ENCODE assay signal across 17 cellular contexts in genomic region chr16:82701302-82702022, GRCh38.
DNase-seq lines count a peak whose midpoint lies in the region; ATAC-seq, FAIRE-seq and TF ChIP-seq lines count a peak whose summit lies in the region.
"Had no signal": no experiment of that assay in that cellular context is flagged by ENCODE, and none has a peak within 500 bp of the region (broad histone marks: within the 10 kb centered on the region; RNA-seq: fewer than 3 reads in every experiment).

No MANE protein-coding gene starts in this region.

- TF ChIP-seq CTCF in OCI-LY3 (IDR thresholded peaks at IDR 0.05; ENCODE audit: low read depth, low read length): no peak
- TF ChIP-seq CTCF in osteoblast (IDR thresholded peaks at IDR 0.05; ENCODE audit: extremely low read depth, low read depth, low read length): no peak
- TF ChIP-seq CTCF in coronary artery (IDR thresholded peaks at IDR 0.05): no peak

- peaks cover 13% of the 10 kb centered on the region for H3K4me1 ChIP-seq in OCI-LY3 (ENCODE audit: low read length)
- H3K4me1 ChIP-seq in osteoblast (ENCODE audit: insufficient read depth, low read length): peaks cover 23% of the 10 kb centered on the region
- H3K4me1 ChIP-seq: HAP-1 had no signal

- no peak overlapping the region for H3K27ac ChIP-seq in OCI-LY3 (ENCODE audit: low read length)
- H3K27ac ChIP-seq in osteoblast (ENCODE audit: low read depth, low read length): no peak overlapping the region
- no peak overlapping the region for H3K27ac ChIP-seq in coronary artery
- H3K27ac ChIP-seq: stomach had no signal

- ATAC-seq in GM21529 (IDR thresholded peaks at IDR 0.05; ENCODE audit: unreplicated experiment) (no peak), HG03025 (IDR thresholded peaks at IDR 0.05; ENCODE audit: low FRiP score, unreplicated experiment) (no peak)

- H3K36me3 ChIP-seq in OCI-LY3 (replicated peaks; ENCODE audit: low read depth, low read length): no peaks in the 10 kb centered on the region
- H3K36me3 ChIP-seq in osteoblast (ENCODE audit: insufficient read depth, low read length): no peaks in the 10 kb centered on the region
- H3K36me3 ChIP-seq: HAP-1, stomach had no signal

- no peak overlapping the region for H3K9ac ChIP-seq in OCI-LY3 (ENCODE audit: low read length)

- H3K4me3 ChIP-seq in OCI-LY3 (ENCODE audit: low read length) (no peak overlapping the region), osteoblast (ENCODE audit: insufficient read depth, low read length) (no peak overlapping the region), coronary artery (no peak overlapping the region)
- H3K4me3 ChIP-seq: HAP-1, stomach had no signal

- H3K9me3 ChIP-seq in OCI-LY3 (ENCODE audit: insufficient read depth, low read length) (no peaks in the 10 kb centered on the region), osteoblast (ENCODE audit: low read depth, low read length) (no peaks in the 10 kb centered on the region)
- H3K9me3 ChIP-seq: HAP-1, stomach had no signal

- H3K27me3 ChIP-seq in OCI-LY3 (ENCODE audit: low read depth, low read length) (peaks cover 6% of the 10 kb centered on the region; the same call in 1 of the 2 replicates), osteoblast (ENCODE audit: insufficient read depth, low read length) (no peaks in the 10 kb centered on the region)

- H4K20me1 ChIP-seq in OCI-LY3 (ENCODE audit: insufficient read depth, low read length) (no peaks in the 10 kb centered on the region), osteoblast (ENCODE audit: insufficient read depth, low read length) (no peaks in the 10 kb centered on the region)

- H3K79me2 ChIP-seq in OCI-LY3 (ENCODE audit: low read length): no peaks in the 10 kb centered on the region
- peaks cover 6% of the 10 kb centered on the region for H3K79me2 ChIP-seq in osteoblast (ENCODE audit: insufficient read depth, low read length)

- H2AFZ ChIP-seq in OCI-LY3 (ENCODE audit: low read depth, low read length) (no peak overlapping the region), osteoblast (ENCODE audit: low read length) (no peak overlapping the region)

- FAIRE-seq in GM12892 (lab: Jason Lieb, UNC): peak; percentile 86
- FAIRE-seq: endometrium had no signal

- no peak for DNase-seq in GM12892 (ENCODE audit: insufficient read length)
- DNase-seq in dermis microvascular lymphatic vessel endothelial cell (ENCODE audit: low read depth in 2 of 2): peak; percentile 43 to 45
- DNase-seq in osteoblast (ENCODE audit: insufficient read length, low spot score, missing footprints): peak; percentile 29
- no peak for DNase-seq in coronary artery (ENCODE audit: low spot score)
- DNase-seq: activated CD8-positive, alpha-beta memory T cell treated with anti-CD3 and anti-CD28 coated beads, Interleukin-2, amount 50 U/mL, for 48 hours; activated naive CD4-positive, alpha-beta T cell treated with anti-CD3 and anti-CD28 coated beads, Interleukin-2, amount 50 U/mL, for 16 hours; CD4-positive, alpha-beta T cell; central memory CD4-positive, alpha-beta T cell; islet precursor cell; NCI-H146; NCI-H446 treated with DMSO at 0.1 percent for 48 hours; stomach had no signal

- no peak for TF ChIP-seq POLR2A in GM12892 (IDR thresholded peaks at IDR 0.05; ENCODE audit: low read depth, low read length)

- H3K4me2 ChIP-seq in OCI-LY3 (ENCODE audit: low read length) (peak overlapping the region; percentile 1; the same call in 1 of the 2 replicates), osteoblast (ENCODE audit: insufficient read depth, low read length) (no peak overlapping the region)

Comparison
In these comparisons a context has a peak if more than half of its experiments do, and no peak if none do; other contexts are left out.
1. DNase-seq: peak in dermis microvascular lymphatic vessel endothelial cell (2 of 2) and osteoblast (single experiment); none in GM12892 (single experiment) and coronary artery (single experiment).